In genomic region chr3:112341386-112341785, GRCh38 we compare ENCODE assay signal across 16 cellular contexts. TPM values are rescaled to one million over a fixed set of nuclear protein-coding genes. Genes with fewer than 3 reads are reported as not detected.
"Had no signal": no experiment of that assay in that cellular context is flagged by ENCODE, and none has a peak within 500 bp of the region (broad histone marks: within the 10 kb centered on the region; RNA-seq: fewer than 3 reads in every experiment).

No MANE protein-coding gene starts in this region.

- DNase-seq: activated CD4-positive, CD25-positive, alpha-beta regulatory T cell treated with anti-CD3 and anti-CD28 coated beads, Interleukin-2, amount 50 U/mL, for 72 hours; activated CD8-positive, alpha-beta T cell treated with anti-CD3 and anti-CD28 coated beads for 36 hours; activated naive CD4-positive, alpha-beta T cell treated with Interleukin-2 at 50 U/mL for 16 hours; activated T-cell treated with anti-CD3 and anti-CD28 coated beads, Interleukin-2, amount 50 U/mL, for 72 hours; amniotic stem cell; effector CD8-positive, alpha-beta T cell; stimulated activated CD4-positive, alpha-beta T cell treated with anti-CD3 and anti-CD28 coated beads, Interleukin-2, amount 100 ng/mL, for 48 hours; T1000; testis; upper lobe of right lung had no signal

- H3K27me3 Mint-ChIP-seq: activated CD8-positive, alpha-beta T cell treated with anti-CD3 and anti-CD28 coated beads for 36 hours; dendritic cell treated with granulocyte-macrophage colony-stimulating factor and Interleukin-4, amounts not matched to agents 40 ng/mL and 50 ng/mL, for 4 days; memory B cell had no signal

- ATAC-seq: activated CD8-positive, alpha-beta T cell treated with anti-CD3 and anti-CD28 coated beads for 36 hours; upper lobe of right lung had no signal

- H3K9me3 Mint-ChIP-seq: activated CD8-positive, alpha-beta T cell treated with anti-CD3 and anti-CD28 coated beads for 36 hours; dendritic cell treated with granulocyte-macrophage colony-stimulating factor and Interleukin-4, amounts not matched to agents 40 ng/mL and 50 ng/mL, for 4 days had no signal

- H3K27ac Mint-ChIP-seq: activated CD8-positive, alpha-beta T cell treated with anti-CD3 and anti-CD28 coated beads for 36 hours; activated T-cell treated with anti-CD3 and anti-CD28 coated beads, Interleukin-2, amount 50 U/mL, for 72 hours; dendritic cell treated with granulocyte-macrophage colony-stimulating factor and Interleukin-4, amounts not matched to agents 40 ng/mL and 50 ng/mL, for 4 days; memory B cell; neural progenitor cell had no signal

- H3K4me3 Mint-ChIP-seq: activated CD8-positive, alpha-beta T cell treated with anti-CD3 and anti-CD28 coated beads for 36 hours; dendritic cell treated with granulocyte-macrophage colony-stimulating factor and Interleukin-4, amounts not matched to agents 40 ng/mL and 50 ng/mL, for 4 days; memory B cell; neural progenitor cell had no signal

RNA-seq across cellular contexts. Expression of gene SLC9C1, which starts 47.4 kb away (rescaled TPM):
- total RNA-seq: activated CD8-positive, alpha-beta T cell treated with anti-CD3 and anti-CD28 coated beads for 36 hours; activated T-cell treated with anti-CD3 and anti-CD28 coated beads, Interleukin-2, amount 50 U/mL, for 72 hours; endothelial cell of umbilical vein; osteoblast; T-helper 1 cell treated with Interleukin-12 subunit alpha and Interleukin-12 subunit beta and Interleukin-4 antibody, amounts not matched to agents 30 ng/mL and 1 ng/mL, for 36 hours; upper lobe of right lung had no signal
